In the genomic region with DNA sequence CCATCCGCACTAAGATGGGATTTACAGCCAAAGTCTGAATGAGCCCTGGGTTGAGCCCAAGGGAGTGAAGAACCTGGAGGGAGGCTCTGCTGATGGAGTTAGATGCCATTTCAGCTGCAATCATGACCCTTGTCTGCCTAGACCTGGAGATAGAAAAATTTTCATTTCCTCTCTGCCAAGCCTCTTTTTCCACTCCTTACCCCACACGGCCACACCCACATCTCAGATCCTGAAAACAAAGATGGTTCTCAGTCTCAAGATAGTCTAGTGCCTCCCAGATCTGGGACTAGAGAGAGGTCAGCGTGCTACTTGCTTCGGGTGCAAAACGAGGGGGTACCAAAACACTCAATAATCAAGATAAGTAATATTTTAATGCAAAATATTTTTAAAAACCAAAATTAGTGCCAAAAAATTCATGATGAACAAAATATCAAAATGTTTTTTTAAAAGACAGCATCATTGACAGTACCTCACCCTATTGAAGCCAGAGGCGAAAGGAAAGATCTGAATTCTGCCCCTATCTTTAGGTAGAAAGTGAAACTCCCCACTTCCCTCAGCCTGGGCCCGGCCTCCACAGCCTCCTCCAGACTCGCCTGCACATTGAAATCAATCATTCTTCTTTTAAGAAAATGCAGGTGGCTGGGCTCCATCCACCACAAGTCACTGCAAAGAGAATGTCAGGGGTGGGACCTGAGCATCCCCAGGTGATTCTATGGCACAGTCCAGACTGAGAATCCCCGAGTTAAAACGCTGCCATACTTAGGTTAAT, we compare ENCODE assay signal across 18 cellular contexts. TPM values are rescaled to one million over a fixed set of nuclear protein-coding genes. Genes with fewer than 3 reads are reported as not detected.
DNase-seq lines count a peak whose midpoint lies in the region; ATAC-seq and TF ChIP-seq lines count a peak whose summit lies in the region.
"Had no signal": no experiment of that assay in that cellular context is flagged by ENCODE, and none has a peak within 500 bp of the region (broad histone marks: within the 10 kb centered on the region; RNA-seq: fewer than 3 reads in every experiment).

No MANE protein-coding gene starts in this region.

- no peak overlapping the region for H3K4me3 Mint-ChIP-seq in MCF 10A (ENCODE audit: unreplicated experiment)

- peaks cover 41% of the 10 kb centered on the region for H3K27me3 ChIP-seq in OCI-LY3 (ENCODE audit: low read depth, low read length)
- H3K27me3 ChIP-seq: BE2C had no signal

- DNase-seq in MCF 10A (ENCODE audit: unreplicated experiment) (no peak), AML-193 (lab: John Stamatoyannopoulos, UW) (no peak), substantia nigra (lab: John Stamatoyannopoulos, UW) (no peak)
- no peak for DNase-seq in stimulated activated CD4-positive, alpha-beta T cell treated with anti-CD3 and anti-CD28 coated beads, Interleukin-4, amount 100 ng/mL, for 4 hours
- DNase-seq: activated CD4-positive, alpha-beta T cell treated with anti-CD3 and anti-CD28 coated beads for 1 hour; BE2C; effector memory CD4-positive, alpha-beta T cell; foreskin melanocyte; Karpas-422; psoas muscle; stimulated activated CD4-positive, alpha-beta T cell treated with anti-CD3 and anti-CD28 coated beads, Interleukin-4, amount 100 ng/mL, for 24 hours; stomach had no signal

- peak overlapping the region; percentile 52 for H3K4me2 ChIP-seq in OCI-LY3 (ENCODE audit: low read length)

- no peak overlapping the region for H3K27ac Mint-ChIP-seq in MCF 10A (ENCODE audit: low read depth, unreplicated experiment)

- TF ChIP-seq CTCF in OCI-LY3 (IDR thresholded peaks at IDR 0.05; ENCODE audit: low read depth, low read length) (no peak), MCF 10A (IDR thresholded peaks at IDR 0.05; ENCODE audit: unreplicated experiment) (no peak)

- no peak overlapping the region for H3K27ac ChIP-seq in OCI-LY3 (ENCODE audit: low read length)
- no peak overlapping the region for H3K27ac ChIP-seq in substantia nigra (ENCODE audit: low read depth, low read length, poor library complexity, severe bottlenecking)
- H3K27ac ChIP-seq: psoas muscle, stomach had no signal

- no peaks in the 10 kb centered on the region; the same call in 1 of the 2 replicates for H4K20me1 ChIP-seq in OCI-LY3 (ENCODE audit: insufficient read depth, low read length)

- no peaks in the 10 kb centered on the region for H3K36me3 Mint-ChIP-seq in MCF 10A (ENCODE audit: insufficient read depth, unreplicated experiment)

- H3K9me3 ChIP-seq in OCI-LY3 (ENCODE audit: insufficient read depth, low read length) = no peaks in the 10 kb centered on the region
- H3K9me3 ChIP-seq: BE2C, psoas muscle, stomach had no signal

- BruUV-seq in MCF 10A (replicated peaks; lab: Mats Ljungman, UMichigan) = no TSS peak

- no peaks in the 10 kb centered on the region for H3K36me3 ChIP-seq in OCI-LY3 (replicated peaks; ENCODE audit: low read depth, low read length)
- H3K36me3 ChIP-seq: BE2C, stomach had no signal

- peaks cover 10% of the 10 kb centered on the region for H3K27me3 Mint-ChIP-seq in MCF 10A (ENCODE audit: insufficient read depth, unreplicated experiment)

- H2AFZ ChIP-seq in OCI-LY3 (ENCODE audit: low read depth, low read length) = no peak overlapping the region

- CTCF ChIA-PET in MCF 10A (lab: Yijun Ruan, JAX) = interaction anchor here (2.4 to 6.3 kb wide), 2 partner anchors 54 to 68 kb away, joined by 6 to 71 read pairs; no protein-coding TSS in a partner anchor

- intact Hi-C loops in MCF 10A (cut with micrococcal nuclease) = no loop called here

- H3K4me3 ChIP-seq in OCI-LY3 (ENCODE audit: low read length) = peak overlapping the region; percentile 3; the same call in 1 of the 2 replicates
- H3K4me3 ChIP-seq: psoas muscle, stomach had no signal

- POLR2A ChIA-PET in MCF 10A (lab: Yijun Ruan, JAX) = no interaction called here

- no peaks in the 10 kb centered on the region for H3K9me3 Mint-ChIP-seq in MCF 10A (ENCODE audit: unreplicated experiment)

- peak; percentile 84 for ATAC-seq in GM18511 (IDR thresholded peaks at IDR 0.05; ENCODE audit: unreplicated experiment)
- peak; percentile 74 for ATAC-seq in GM21390 (IDR thresholded peaks at IDR 0.05; ENCODE audit: unreplicated experiment)
- ATAC-seq in HG02938 (IDR thresholded peaks at IDR 0.05; ENCODE audit: unreplicated experiment) = peak; percentile 64
- ATAC-seq: psoas muscle, SK-N-SH treated with all-trans-retinoic acid at 6 μM for 48 hours had no signal

- H3K4me1 ChIP-seq in OCI-LY3 (ENCODE audit: low read length) = peaks cover 35% of the 10 kb centered on the region
- H3K4me1 ChIP-seq: BE2C, psoas muscle had no signal

- H3K9ac ChIP-seq in OCI-LY3 (ENCODE audit: low read length) = no peak overlapping the region

- no peaks in the 10 kb centered on the region for H3K79me2 ChIP-seq in OCI-LY3 (ENCODE audit: low read length)

- H3K4me1 Mint-ChIP-seq in MCF 10A (ENCODE audit: insufficient read depth, unreplicated experiment) = peaks cover 4% of the 10 kb centered on the region

RNA-seq across cellular contexts. Expression of gene GPR45, which starts 57.8 kb away (rescaled TPM):
- not detected in 2 replicates for total RNA-seq in MCF 10A (2022)
- total RNA-seq: mononuclear cell, psoas muscle, stomach had no signal
